ENCODE assay signal across 27 cellular contexts in the genomic region with DNA sequence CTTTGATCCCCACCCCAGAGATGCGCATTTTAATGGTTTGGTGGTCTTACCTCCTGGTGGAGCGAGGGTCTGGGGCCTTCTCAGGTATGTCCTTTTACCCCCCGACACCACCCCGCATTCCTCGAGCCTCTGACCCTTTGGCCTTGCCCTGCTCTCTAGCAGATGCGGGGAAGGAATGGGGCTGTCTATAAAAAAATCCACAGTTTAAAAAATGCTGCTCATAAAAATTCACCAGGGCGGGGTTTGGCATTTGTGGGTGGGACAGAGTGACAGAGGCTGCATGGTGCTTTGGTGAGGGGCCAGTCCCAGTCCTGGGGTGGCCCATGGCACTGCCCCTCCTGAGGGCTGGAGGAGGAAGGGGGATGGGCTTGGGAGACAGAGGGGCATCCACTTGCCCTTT. TPM values are rescaled to one million over a fixed set of nuclear protein-coding genes. Genes with fewer than 3 reads are reported as not detected.
DNase-seq lines count a peak whose midpoint lies in the region; ATAC-seq and TF ChIP-seq lines count a peak whose summit lies in the region.
"Had no signal": no experiment of that assay in that cellular context is flagged by ENCODE, and none has a peak within 500 bp of the region (broad histone marks: within the 10 kb centered on the region; RNA-seq: fewer than 3 reads in every experiment).

No MANE protein-coding gene starts in this region.

- H3K9me3 Mint-ChIP-seq in activated T-cell treated with anti-CD3 and anti-CD28 coated beads, Interleukin-2, amount 50 U/mL, for 24 hours, result no peaks in the 10 kb centered on the region
- H3K9me3 Mint-ChIP-seq in effector memory CD8-positive, alpha-beta T cell, result no peaks in the 10 kb centered on the region

- peaks cover 15% of the 10 kb centered on the region for H3K27me3 Mint-ChIP-seq in activated T-cell treated with anti-CD3 and anti-CD28 coated beads, Interleukin-2, amount 50 U/mL, for 24 hours
- peaks cover 25 to 37% of the 10 kb centered on the region in 2 donors for H3K27me3 Mint-ChIP-seq in effector memory CD8-positive, alpha-beta T cell

- H3K27ac Mint-ChIP-seq in activated T-cell treated with anti-CD3 and anti-CD28 coated beads, Interleukin-2, amount 50 U/mL, for 24 hours, result no peak overlapping the region
- no peak overlapping the region for H3K27ac Mint-ChIP-seq in effector memory CD8-positive, alpha-beta T cell
- H3K27ac Mint-ChIP-seq: activated naive CD4-positive, alpha-beta T cell treated with anti-CD3 and anti-CD28 coated beads, Interleukin-2, amount 10 ng/mL, durations not matched to agents 7 days and 5 days; nephron progenitor cell; T-helper 17 cell had no signal

- no peak for TF ChIP-seq POLR2A in upper lobe of left lung (IDR thresholded peaks at IDR 0.05)

- ATAC-seq in upper lobe of left lung (ENCODE audit: low FRiP score in 2 of 2) (no peak), HG03025 (IDR thresholded peaks at IDR 0.05; ENCODE audit: low FRiP score, unreplicated experiment) (no peak)
- ATAC-seq in effector memory CD8-positive, alpha-beta T cell (replicated peaks), result no peak
- ATAC-seq: T-helper 17 cell had no signal

- H3K27me3 ChIP-seq in WERI-Rb-1 (ENCODE audit: insufficient read depth, low read depth, severe bottlenecking), result no peaks in the 10 kb centered on the region
- H3K27me3 ChIP-seq in upper lobe of left lung, result no peaks in the 10 kb centered on the region
- H3K27me3 ChIP-seq: BE2C, gastroesophageal sphincter, SJSA1, stomach, upper lobe of right lung had no signal

- peak; percentile 5 for DNase-seq in activated T-cell treated with anti-CD3 and anti-CD28 coated beads, Interleukin-2, amount 50 U/mL, for 24 hours
- no peak for DNase-seq in activated T-cell treated with anti-CD3 and anti-CD28 coated beads, Interleukin-2, amount 50 U/mL, for 1 hour
- DNase-seq in WERI-Rb-1 (no peak), mesenteric fat pad (ENCODE audit: low spot score) (peak; percentile 33), upper lobe of left lung (no peak), AML-193 (lab: John Stamatoyannopoulos, UW) (no peak)
- DNase-seq in effector memory CD8-positive, alpha-beta T cell, result no peak
- DNase-seq: activated CD4-positive, alpha-beta T cell treated with anti-CD3 and anti-CD28 coated beads, Interleukin-2, amount 50 U/mL, for 4 hours; activated naive CD4-positive, alpha-beta T cell treated with anti-CD3 and anti-CD28 coated beads, Interleukin-2, amount 10 ng/mL, durations not matched to agents 7 days and 5 days; anterior cingulate cortex; effector CD4-positive, alpha-beta T cell; mammary epithelial cell; NCI-H1694; NCI-H2171 treated with DMSO at 0.1 percent for 48 hours; stimulated activated CD4-positive, alpha-beta T cell treated with anti-CD3 and anti-CD28 coated beads, Interleukin-4, amount 100 ng/mL, for 1 hour; stomach; T-helper 17 cell; upper lobe of right lung had no signal

- H3K27ac ChIP-seq in WERI-Rb-1 (peak overlapping the region; percentile 89), upper lobe of left lung (peak overlapping the region; percentile 11 to 57 (median 40))
- H3K27ac ChIP-seq: 22Rv1, gastroesophageal sphincter, HL-60, SJSA1, stomach had no signal

- H3K36me3 ChIP-seq in WERI-Rb-1 (no peaks in the 10 kb centered on the region), upper lobe of left lung (no peaks in the 10 kb centered on the region)
- H3K36me3 ChIP-seq: BE2C, gastroesophageal sphincter, SJSA1, stomach, upper lobe of right lung had no signal

- peaks cover 4% of the 10 kb centered on the region for H3K4me1 Mint-ChIP-seq in activated T-cell treated with anti-CD3 and anti-CD28 coated beads, Interleukin-2, amount 50 U/mL, for 24 hours (ENCODE audit: low read depth)
- H3K4me1 Mint-ChIP-seq in effector memory CD8-positive, alpha-beta T cell (ENCODE audit: low read depth in 2 of 2), result peaks cover 0 to 2% of the 10 kb centered on the region in 2 donors

- 69 to 79% methylated on average over 7 of the region's 7 CpGs for WGBS in upper lobe of left lung, 2 donors

- TF ChIP-seq CTCF in WERI-Rb-1 (IDR thresholded peaks at IDR 0.05; ENCODE audit: low read depth, low read length) (no peak), upper lobe of left lung (IDR thresholded peaks at IDR 0.05) (no peak)

- H3K4me3 ChIP-seq in WERI-Rb-1 (ENCODE audit: low read depth, low read length) (no peak overlapping the region), upper lobe of left lung (no peak overlapping the region)
- H3K4me3 ChIP-seq: gastroesophageal sphincter, psoas muscle, SJSA1, smooth muscle cell, stomach, upper lobe of right lung had no signal

- no peak overlapping the region for H3K4me3 Mint-ChIP-seq in activated T-cell treated with anti-CD3 and anti-CD28 coated beads, Interleukin-2, amount 50 U/mL, for 24 hours
- no peak overlapping the region for H3K4me3 Mint-ChIP-seq in effector memory CD8-positive, alpha-beta T cell
- H3K4me3 Mint-ChIP-seq: activated naive CD4-positive, alpha-beta T cell treated with anti-CD3 and anti-CD28 coated beads, Interleukin-2, amount 10 ng/mL, durations not matched to agents 7 days and 5 days; nephron progenitor cell; T-helper 17 cell had no signal

- no peak for TF ChIP-seq EP300 in upper lobe of left lung (IDR thresholded peaks at IDR 0.05)

- peaks cover 7 to 19% (median 17%) of the 10 kb centered on the region in 4 donors for H3K4me1 ChIP-seq in upper lobe of left lung

- H3K9me3 ChIP-seq in WERI-Rb-1 (ENCODE audit: severe bottlenecking), result no peaks in the 10 kb centered on the region
- H3K9me3 ChIP-seq in upper lobe of left lung, result no peaks in the 10 kb centered on the region
- H3K9me3 ChIP-seq: BE2C, gastroesophageal sphincter, psoas muscle, SJSA1, stomach, upper lobe of right lung had no signal

- no peaks in the 10 kb centered on the region for H3K36me3 Mint-ChIP-seq in activated T-cell treated with anti-CD3 and anti-CD28 coated beads, Interleukin-2, amount 50 U/mL, for 24 hours (ENCODE audit: low read depth)
- no peaks in the 10 kb centered on the region for H3K36me3 Mint-ChIP-seq in effector memory CD8-positive, alpha-beta T cell (ENCODE audit: insufficient read depth)

RNA-seq across cellular contexts. Expression of gene RALB, which starts 6.7 kb away (rescaled TPM):
- total RNA-seq in mesenteric fat pad (50.8 TPM), upper lobe of left lung (10 to 100 TPM; 23.0 to 85.8 (median 46.5) TPM)

RNA-seq across cellular contexts. Expression of gene TMEM185B, which starts 22.7 kb away (rescaled TPM):
- total RNA-seq in mesenteric fat pad (20.4 TPM), upper lobe of left lung (10 to 100 TPM; 15.3 to 29.3 (median 25.5) TPM)

Comparison
In these comparisons a context has a peak if more than half of its experiments do, and no peak if none do; other contexts are left out.
1. DNase-seq: peak in activated T-cell treated with anti-CD3 and anti-CD28 coated beads, Interleukin-2, amount 50 U/mL, for 24 hours (single experiment) and mesenteric fat pad (single experiment); none in activated T-cell treated with anti-CD3 and anti-CD28 coated beads, Interleukin-2, amount 50 U/mL, for 1 hour (single experiment), WERI-Rb-1 (single experiment), upper lobe of left lung (0 of 2), AML-193 (0 of 2) and effector memory CD8-positive, alpha-beta T cell (0 of 3).